Comparison of ENCODE assay signal across 19 cellular contexts in genomic region chr11:10727259-10727851, GRCh38. TPM values are rescaled to one million over a fixed set of nuclear protein-coding genes. Genes with fewer than 3 reads are reported as not detected.
A peak's percentile ranks its signal among the peaks of the same experiment; 100 is the strongest.
DNase-seq lines count a peak whose midpoint lies in the region; ATAC-seq and TF ChIP-seq lines count a peak whose summit lies in the region.
"Had no signal": no experiment of that assay in that cellular context is flagged by ENCODE, and none has a peak within 500 bp of the region (broad histone marks: within the 10 kb centered on the region; RNA-seq: fewer than 3 reads in every experiment).

No MANE protein-coding gene starts in this region.

- peak; percentile 12 for ATAC-seq in omental fat pad (ENCODE audit: low FRiP score)
- ATAC-seq in HG02588 (IDR thresholded peaks at IDR 0.05; ENCODE audit: unreplicated experiment) = no peak
- ATAC-seq: activated naive CD4-positive, alpha-beta T cell treated with anti-CD3 and anti-CD28 coated beads, Interleukin-2, amount 50 U/mL, for 72 hours; stimulated activated naive CD8-positive, alpha-beta T cell treated with anti-CD3 and anti-CD28 coated beads, Interleukin-15, Interleukin-2, amounts not matched to agents 100 U/mL and 50 U/mL, for 24 hours had no signal

- no peak overlapping the region for H3K4me3 ChIP-seq in AG09309 (ENCODE audit: control insufficient read depth, low read depth, low read length)
- H3K4me3 ChIP-seq in HFF-Myc (replicated peaks; ENCODE audit: low read depth, low read length) = no peak overlapping the region
- no peak overlapping the region for H3K4me3 ChIP-seq in esophagus squamous epithelium
- no peak overlapping the region for H3K4me3 ChIP-seq in HAP-1
- H3K4me3 ChIP-seq: breast epithelium, dorsolateral prefrontal cortex had no signal

- H3K27ac ChIP-seq in esophagus squamous epithelium = peak overlapping the region in 3 of 4 donors; percentile 14 to 75 (median 44)
- H3K27ac ChIP-seq: breast epithelium, dorsolateral prefrontal cortex had no signal

- no peak for TF ChIP-seq POLR2A in esophagus squamous epithelium (IDR thresholded peaks at IDR 0.05)

- peak; percentile 82 for DNase-seq in AG09309 (ENCODE audit: low read depth)
- peak; percentile 63 for DNase-seq in HFF-Myc (ENCODE audit: extremely low read depth, low read depth)
- DNase-seq in esophagus squamous epithelium (lab: John Stamatoyannopoulos, UW) = no peak
- DNase-seq in omental fat pad (ENCODE audit: low spot score) = no peak
- no peak for DNase-seq in HAP-1 (ENCODE audit: low spot score in 2 of 2)
- no peak for DNase-seq in NCI-H187 treated with DMSO at 0.1 percent for 48 hours (lab: John Stamatoyannopoulos, UW)
- DNase-seq in RKO (ENCODE audit: low spot score) = no peak
- DNase-seq: activated CD4-positive, alpha-beta T cell treated with anti-CD3 and anti-CD28 coated beads, Interleukin-2, amount 50 U/mL, for 1 hour; DMS 273 treated with DMSO at 0.1 percent for 48 hours; dorsolateral prefrontal cortex; H9; hypothalamus; NCI-H1694 treated with DMSO at 0.1 percent for 48 hours; NCI-H526; OCI-M1; stimulated activated naive CD8-positive, alpha-beta T cell treated with anti-CD3 and anti-CD28 coated beads, Interleukin-15, Interleukin-2, amounts not matched to agents 100 U/mL and 50 U/mL, for 24 hours had no signal

- WGBS in esophagus squamous epithelium, 2 donors = 54 to 61% methylated on average over 2 to 4 of the region's 4 CpGs

- intact Hi-C loops in esophagus squamous epithelium (cut with DNase I) = loop anchor here (5.0 to 10.0 kb wide), 2 partner anchors 163 to 325 kb away; partner anchors contain the start of gene LYVE1

- H3K36me3 ChIP-seq in esophagus squamous epithelium (no peaks in the 10 kb centered on the region), HAP-1 (replicated peaks) (no peaks in the 10 kb centered on the region)
- H3K36me3 ChIP-seq: breast epithelium had no signal

- peaks cover 0 to 3% (median 0%) of the 10 kb centered on the region in 3 donors for H3K9me3 ChIP-seq in esophagus squamous epithelium
- no peaks in the 10 kb centered on the region for H3K9me3 ChIP-seq in HAP-1

- in situ Hi-C loops in HAP-1 (cut with MboI; ENCODE audit: low sequenced_read_pairs) = loop anchor here (25.0 kb wide), 2 partner anchors 190 to 865 kb away; partner anchors contain the start of gene RNF141

- H3K4me1 ChIP-seq in esophagus squamous epithelium (peaks cover 0 to 34% (median 14%) of the 10 kb centered on the region in 3 donors), HAP-1 (no peaks in the 10 kb centered on the region)
- H3K4me1 ChIP-seq: breast epithelium had no signal

- no peaks in the 10 kb centered on the region for H3K27me3 ChIP-seq in esophagus squamous epithelium
- H3K27me3 ChIP-seq in HAP-1 (ENCODE audit: low read depth) = no peaks in the 10 kb centered on the region
- H3K27me3 ChIP-seq: breast epithelium, dorsolateral prefrontal cortex had no signal

- TF ChIP-seq CTCF in AG09309 (IDR thresholded peaks at IDR 0.05; ENCODE audit: control insufficient read depth, insufficient read depth, low read depth, low read length, missing control alignments) (no peak), HFF-Myc (IDR thresholded peaks at IDR 0.05; ENCODE audit: low read depth, low read length, missing control alignments) (no peak), esophagus squamous epithelium (IDR thresholded peaks at IDR 0.05) (no peak), omental fat pad (IDR thresholded peaks at IDR 0.05) (no peak)

RNA-seq across cellular contexts. Expression of gene CTR9, which starts 23.7 kb away (rescaled TPM):
- total RNA-seq in esophagus squamous epithelium = 10 to 100 TPM; 21.4 to 34.4 (median 27.0) TPM
- total RNA-seq in omental fat pad = 10 to 100 TPM; 20.9 to 28.8 (median 23.7) TPM

RNA-seq across cellular contexts. Expression of gene IRAG1, which starts 33.8 kb away (rescaled TPM):
- total RNA-seq in esophagus squamous epithelium (10 to 100 TPM in 2 of 4 donors, 1 to 10 TPM in 2; 3.5 to 48.4 (median 9.9) TPM), omental fat pad (10 to 100 TPM in 2 of 4 donors, 1 to 10 TPM in 2; 3.3 to 32.3 (median 7.7) TPM)
- total RNA-seq: activated naive CD4-positive, alpha-beta T cell treated with anti-CD3 and anti-CD28 coated beads, Interleukin-2, amount 50 U/mL, for 72 hours had no signal

Comparison
In these comparisons a context has a peak if more than half of its experiments do, and no peak if none do; other contexts are left out.
1. DNase-seq: peak in AG09309 (single experiment) and HFF-Myc (single experiment); none in esophagus squamous epithelium (single experiment), omental fat pad (single experiment), HAP-1 (0 of 2), NCI-H187 treated with DMSO at 0.1 percent for 48 hours (single experiment) and RKO (single experiment).